9 cellular contexts compared by ENCODE assay signal in genomic region chr14:32200368-32201195, GRCh38. TPM values are rescaled to one million over a fixed set of nuclear protein-coding genes. Genes with fewer than 3 reads are reported as not detected.
DNase-seq lines count a peak whose midpoint lies in the region; ATAC-seq, FAIRE-seq and TF ChIP-seq lines count a peak whose summit lies in the region.
"Had no signal": no experiment of that assay in that cellular context is flagged by ENCODE, and none has a peak within 500 bp of the region (broad histone marks: within the 10 kb centered on the region; RNA-seq: fewer than 3 reads in every experiment).

No MANE protein-coding gene starts in this region.

- H3K36me3 ChIP-seq in lower lobe of right lung (no peaks in the 10 kb centered on the region), aorta (ENCODE audit: control insufficient read depth in 1 of 2, insufficient read depth in 2 of 2, low read length in 1 of 2) (no peaks in the 10 kb centered on the region)

- H3K4me1 ChIP-seq in lower lobe of right lung (peaks cover 19% of the 10 kb centered on the region), aorta (ENCODE audit: control insufficient read depth in 1 of 2, insufficient read depth in 2 of 2, low read length in 2 of 2) (no peaks in the 10 kb centered on the region)

- no peaks in the 10 kb centered on the region for H3K9me3 ChIP-seq in lower lobe of right lung
- H3K9me3 ChIP-seq in aorta (ENCODE audit: control insufficient read depth, low read length) = no peaks in the 10 kb centered on the region

- ATAC-seq in HG03135 (IDR thresholded peaks at IDR 0.05; ENCODE audit: unreplicated experiment) = peak; percentile 2
- ATAC-seq in activated naive CD8-positive, alpha-beta T cell treated with anti-CD3 and anti-CD28 coated beads, Interleukin-2, amount 50 U/mL, for 24 hours = no peak
- no peak for ATAC-seq in lower lobe of right lung
- ATAC-seq in aorta (ENCODE audit: low FRiP score) = no peak
- no peak for ATAC-seq in GM21737 (IDR thresholded peaks at IDR 0.05; ENCODE audit: unreplicated experiment)

- H3K27me3 ChIP-seq in lower lobe of right lung (ENCODE audit: low read depth) = no peaks in the 10 kb centered on the region
- no peaks in the 10 kb centered on the region for H3K27me3 ChIP-seq in aorta (ENCODE audit: control insufficient read depth in 1 of 2, insufficient read depth in 2 of 2, low read length in 1 of 2)

- DNase-seq in GM13976 (ENCODE audit: low spot score) (peak; percentile 43), lower lobe of right lung (no peak), aorta (no peak), D721Med (ENCODE audit: insufficient read length, low spot score) (no peak), amniotic stem cell (lab: John Stamatoyannopoulos, UW) (no peak)
- DNase-seq in activated naive CD8-positive, alpha-beta T cell treated with anti-CD3 and anti-CD28 coated beads, Interleukin-2, amount 50 U/mL, for 24 hours = no peak

- peak overlapping the region; percentile 100 for H3K27ac Mint-ChIP-seq in activated naive CD8-positive, alpha-beta T cell treated with anti-CD3 and anti-CD28 coated beads, Interleukin-2, amount 50 U/mL, for 24 hours

- H3K4me3 ChIP-seq in lower lobe of right lung (peak overlapping the region; percentile 77), aorta (ENCODE audit: low read length in 2 of 2) (peak overlapping the region; percentile 36 to 88)

- in situ Hi-C loops in GM13976 (cut with MboI; ENCODE audit: low sequenced_read_pairs, unreplicated experiment) = no loop called here

- H3K27ac ChIP-seq in lower lobe of right lung (peak overlapping the region; percentile 95), aorta (ENCODE audit: low read depth in 1 of 2, low read length in 2 of 2) (no peak overlapping the region)

- peak overlapping the region; percentile 85 for H3K4me3 Mint-ChIP-seq in activated naive CD8-positive, alpha-beta T cell treated with anti-CD3 and anti-CD28 coated beads, Interleukin-2, amount 50 U/mL, for 24 hours

- intact Hi-C loops in lower lobe of right lung (cut with DNase I) = no loop called here
- intact Hi-C loops in aorta (cut with DNase I) = loop anchor here in 1 of 2 donors (5.0 kb wide), 2 partner anchors 52 to 123 kb away; partner anchors contain the start of gene ARHGAP5

- TF ChIP-seq CTCF in GM13976 (IDR thresholded peaks at IDR 0.05; ENCODE audit: borderline replicate concordance, control extremely low read depth, extremely low read depth, insufficient read depth, missing control alignments) (no peak), lower lobe of right lung (IDR thresholded peaks at IDR 0.05) (no peak), D721Med (IDR thresholded peaks at IDR 0.05; ENCODE audit: insufficient read depth, missing control alignments) (no peak)

- FAIRE-seq in D721Med (lab: Jason Lieb, UNC) = no peak

- 5 to 7% methylated on average over 14 of the region's 14 CpGs for WGBS in aorta, 2 donors

- peaks cover 57% of the 10 kb centered on the region for H3K4me1 Mint-ChIP-seq in activated naive CD8-positive, alpha-beta T cell treated with anti-CD3 and anti-CD28 coated beads, Interleukin-2, amount 50 U/mL, for 24 hours

- H3K36me3 Mint-ChIP-seq in activated naive CD8-positive, alpha-beta T cell treated with anti-CD3 and anti-CD28 coated beads, Interleukin-2, amount 50 U/mL, for 24 hours (ENCODE audit: low read depth) = no peaks in the 10 kb centered on the region

- H3K9me3 Mint-ChIP-seq in activated naive CD8-positive, alpha-beta T cell treated with anti-CD3 and anti-CD28 coated beads, Interleukin-2, amount 50 U/mL, for 24 hours = no peaks in the 10 kb centered on the region

- H3K27me3 Mint-ChIP-seq in activated naive CD8-positive, alpha-beta T cell treated with anti-CD3 and anti-CD28 coated beads, Interleukin-2, amount 50 U/mL, for 24 hours = peaks cover 5% of the 10 kb centered on the region

RNA-seq across cellular contexts. Expression of gene RNU6-7, which starts 1.3 kb away (rescaled TPM):
- total RNA-seq in lower lobe of right lung (not detected), aorta (not detected)
- not detected for polyA plus RNA-seq in aorta
- total RNA-seq: T-helper 2 cell treated with Interferon-gamma antibody and Interleukin-4, amounts not matched to agents 100 ng/mL and 5 ng/mL, for 36 hours had no signal

RNA-seq across cellular contexts. Expression of gene RNU6-8, which starts 2.5 kb away (rescaled TPM):
- total RNA-seq in lower lobe of right lung (not detected), aorta (not detected)
- not detected for polyA plus RNA-seq in aorta
- total RNA-seq: T-helper 2 cell treated with Interferon-gamma antibody and Interleukin-4, amounts not matched to agents 100 ng/mL and 5 ng/mL, for 36 hours had no signal
